In the genomic region with DNA sequence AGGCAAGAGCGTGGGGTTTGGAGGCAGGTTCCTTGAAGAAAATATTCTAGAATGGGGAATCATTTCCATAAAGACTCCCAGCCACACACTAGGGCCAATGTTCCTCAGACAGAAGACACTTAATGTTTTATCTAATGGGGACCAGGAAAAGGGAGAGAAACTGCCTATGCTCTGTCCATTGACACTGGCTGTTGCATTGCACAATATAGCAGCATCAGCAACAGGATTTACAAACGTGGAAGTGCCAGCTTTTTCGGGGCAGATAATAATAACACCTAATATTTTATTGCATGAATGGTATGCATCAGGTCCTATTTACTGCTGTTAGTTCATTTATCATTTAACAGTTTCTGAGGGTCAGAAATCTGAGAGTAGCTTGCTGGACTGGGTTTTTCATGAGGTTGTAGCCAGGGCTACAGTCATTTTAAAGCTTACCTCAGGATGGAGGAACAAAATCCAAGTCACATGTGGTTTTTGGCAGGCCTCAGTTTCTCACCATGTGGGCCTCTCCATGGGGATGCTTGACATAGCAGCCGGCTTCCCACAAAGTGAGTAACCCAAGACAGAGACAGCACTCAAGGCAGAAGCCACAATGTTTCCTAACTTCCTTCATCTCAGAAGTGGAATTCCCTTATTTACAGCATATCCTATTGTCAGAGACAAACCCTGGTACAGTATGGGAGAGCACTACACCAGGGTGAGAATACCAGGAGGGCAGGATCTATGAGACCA, we compare ENCODE assay signal across 13 cellular contexts.
DNase-seq lines count a peak whose midpoint lies in the region; ATAC-seq, FAIRE-seq and TF ChIP-seq lines count a peak whose summit lies in the region.
"Had no signal": no experiment of that assay in that cellular context is flagged by ENCODE, and none has a peak within 500 bp of the region (broad histone marks: within the 10 kb centered on the region; RNA-seq: fewer than 3 reads in every experiment).

No MANE protein-coding gene starts in this region.

- in situ Hi-C loops in brain microvascular endothelial cell (cut with HindIII; ENCODE audit: low pct_ligation_motif_present, low sequenced_read_pairs): no loop called here
- in situ Hi-C loops in transverse colon (cut with MboI; ENCODE audit: low pct_ligation_motif_present in 1 of 4, low pct_unique_long_range_greater_than_20kb in 1 of 4, low sequenced_read_pairs in 3 of 4): no loop called here

- H3K4me3 ChIP-seq in left ventricle myocardium inferior: no peak overlapping the region
- H3K4me3 ChIP-seq in brain microvascular endothelial cell (ENCODE audit: low read depth, low read length): no peak overlapping the region
- no peak overlapping the region for H3K4me3 ChIP-seq in left lung
- H3K4me3 ChIP-seq in transverse colon: no peak overlapping the region

- no peak for FAIRE-seq in urothelium cell line (lab: Jason Lieb, UNC)
- FAIRE-seq: GM12892 had no signal

- DNase-seq in Right ventricle myocardium inferior (ENCODE audit: missing footprints): no peak
- DNase-seq in left ventricle myocardium inferior: no peak
- peak; percentile 86 for DNase-seq in brain microvascular endothelial cell
- peak in 1 of 2 donors; percentile 34 for DNase-seq in left lung
- peak; percentile 11 for DNase-seq in transverse colon
- DNase-seq in endothelial cell (ENCODE audit: low spot score): no peak
- no peak for DNase-seq in urothelium cell line (ENCODE audit: low spot score)
- DNase-seq: activated T-cell treated with anti-CD3 and anti-CD28 coated beads, Interleukin-2, amount 50 U/mL, for 48 hours; effector memory CD8-positive, alpha-beta T cell; OCI-M1 had no signal

- WGBS in transverse colon (ENCODE audit: low coverage in 1 of 2), 2 donors: 71 to 80% methylated on average over 3 to 4 of the region's 4 CpGs

- no peak for TF ChIP-seq POLR2A in transverse colon (IDR thresholded peaks at IDR 0.05)

- H3K27ac ChIP-seq in left ventricle myocardium inferior (replicated peaks): no peak overlapping the region
- peak overlapping the region; percentile 42 for H3K27ac ChIP-seq in brain microvascular endothelial cell
- no peak overlapping the region for H3K27ac ChIP-seq in left lung
- no peak overlapping the region for H3K27ac ChIP-seq in transverse colon
- H3K27ac ChIP-seq: KMS-11 had no signal

- no peak overlapping the region for H3K4me3 Mint-ChIP-seq in endothelial cell (ENCODE audit: unreplicated experiment)
- H3K4me3 Mint-ChIP-seq: effector memory CD8-positive, alpha-beta T cell had no signal

- no peaks in the 10 kb centered on the region for H3K4me1 Mint-ChIP-seq in endothelial cell (ENCODE audit: unreplicated experiment)

- ATAC-seq in Right ventricle myocardium inferior: peak; percentile 79
- ATAC-seq in left lung: peak; percentile 63
- no peak for ATAC-seq in HG03280 (IDR thresholded peaks at IDR 0.05; ENCODE audit: unreplicated experiment)
- ATAC-seq: effector memory CD8-positive, alpha-beta T cell had no signal

- H3K27me3 ChIP-seq in left ventricle myocardium inferior (ENCODE audit: low read depth): no peaks in the 10 kb centered on the region
- H3K27me3 ChIP-seq in brain microvascular endothelial cell (replicated peaks): no peaks in the 10 kb centered on the region
- no peaks in the 10 kb centered on the region for H3K27me3 ChIP-seq in left lung
- H3K27me3 ChIP-seq in transverse colon: no peaks in the 10 kb centered on the region

- H3K27me3 Mint-ChIP-seq in endothelial cell (ENCODE audit: unreplicated experiment): no peaks in the 10 kb centered on the region
- H3K27me3 Mint-ChIP-seq: effector memory CD8-positive, alpha-beta T cell had no signal

- intact Hi-C loops in Right ventricle myocardium inferior (cut with DNase I) (no loop called here), left ventricle myocardium inferior (cut with micrococcal nuclease) (no loop called here), left lung (cut with DNase I) (no loop called here), transverse colon (cut with DNase I; ENCODE audit: low total_unique reads) (no loop called here)

- no peak for TF ChIP-seq EP300 in transverse colon (IDR thresholded peaks at IDR 0.05; ENCODE audit: low read depth)

- no peaks in the 10 kb centered on the region for H3K36me3 Mint-ChIP-seq in endothelial cell (ENCODE audit: low read depth, unreplicated experiment)

- H3K9me3 Mint-ChIP-seq in endothelial cell (ENCODE audit: unreplicated experiment): no peaks in the 10 kb centered on the region

- no peaks in the 10 kb centered on the region for H3K36me3 ChIP-seq in left ventricle myocardium inferior
- H3K36me3 ChIP-seq in brain microvascular endothelial cell (replicated peaks): no peaks in the 10 kb centered on the region
- no peaks in the 10 kb centered on the region for H3K36me3 ChIP-seq in left lung
- no peaks in the 10 kb centered on the region for H3K36me3 ChIP-seq in transverse colon

- H3K4me1 ChIP-seq in left ventricle myocardium inferior (peaks cover 6% of the 10 kb centered on the region), left lung (no peaks in the 10 kb centered on the region), transverse colon (no peaks in the 10 kb centered on the region)

- H3K9me3 ChIP-seq in left ventricle myocardium inferior (replicated peaks) (peaks cover 5% of the 10 kb centered on the region), left lung (no peaks in the 10 kb centered on the region), transverse colon (no peaks in the 10 kb centered on the region)

- no peak for TF ChIP-seq CTCF in left ventricle myocardium inferior (IDR thresholded peaks at IDR 0.05; ENCODE audit: borderline replicate concordance)
- no peak for TF ChIP-seq CTCF in brain microvascular endothelial cell (IDR thresholded peaks at IDR 0.05; ENCODE audit: low read depth, low read length, missing control alignments)
- no peak for TF ChIP-seq CTCF in left lung (IDR thresholded peaks at IDR 0.05)
- TF ChIP-seq CTCF in transverse colon (IDR thresholded peaks at IDR 0.05): no peak
- no peak for TF ChIP-seq CTCF in endothelial cell (IDR thresholded peaks at IDR 0.05; ENCODE audit: unreplicated experiment)

- H3K27ac Mint-ChIP-seq in endothelial cell (ENCODE audit: unreplicated experiment): no peak overlapping the region
- H3K27ac Mint-ChIP-seq: effector memory CD8-positive, alpha-beta T cell had no signal

Comparison
In these comparisons a context has a peak if more than half of its experiments do, and no peak if none do; other contexts are left out.
1. DNase-seq: peak in brain microvascular endothelial cell (single experiment) and transverse colon (single experiment); none in Right ventricle myocardium inferior (single experiment), left ventricle myocardium inferior (single experiment), endothelial cell (single experiment) and urothelium cell line (single experiment).